2 cellular contexts compared by ENCODE assay signal in the genomic region with DNA sequence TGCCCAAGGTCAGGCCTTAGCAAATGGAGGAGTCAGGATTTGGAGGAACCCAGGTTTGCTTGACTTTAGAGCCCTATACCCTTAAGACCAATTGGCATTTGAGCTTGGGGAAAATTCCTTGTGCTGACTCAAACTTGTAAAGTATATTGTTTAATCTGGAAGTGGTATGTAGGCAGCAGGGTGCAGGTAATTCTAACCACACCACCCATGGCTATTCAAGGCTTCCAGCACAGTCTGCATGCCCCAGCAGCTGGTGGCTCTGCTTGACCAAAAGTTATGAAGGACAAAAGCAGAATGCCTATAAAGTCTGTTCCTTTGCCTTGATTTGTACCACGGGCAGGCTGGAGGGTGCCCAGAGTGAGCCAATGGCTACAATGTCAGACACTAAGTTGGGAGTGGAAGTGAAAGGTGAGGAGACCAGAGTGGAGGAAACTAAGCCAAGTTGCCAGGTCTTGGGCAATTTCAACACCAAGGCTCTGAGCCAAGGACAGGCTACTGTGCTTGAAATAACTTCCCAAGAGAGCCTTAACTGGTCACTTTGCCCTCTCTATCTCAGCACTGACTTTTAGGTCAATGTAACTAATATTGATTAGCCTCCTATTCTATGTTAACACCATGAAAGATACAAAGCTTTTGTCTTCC.
TF ChIP-seq lines count a peak whose summit lies in the region.

No MANE protein-coding gene starts in this region.

TF ChIP-seq in liver, 16 proteins besides CTCF, POLR2A, EP300 and RAD21:
- TF ChIP-seq MAX (IDR thresholded peaks at IDR 0.05) (peak; percentile 77), TAF1 (conservative IDR thresholded peaks at IDR 0.05) (no peak), GABPA (IDR thresholded peaks at IDR 0.05 in 1 of 2, conservative IDR thresholded peaks at IDR 0.05 in 1 of 2) (no peak), FOXA1 (IDR thresholded peaks at IDR 0.05) (peak; percentile 10), HNF4G (IDR thresholded peaks at IDR 0.05) (no peak), JUND (IDR thresholded peaks at IDR 0.05) (peak in 1 of 2 donors; percentile 34), REST (IDR thresholded peaks at IDR 0.05) (no peak), EGR1 (IDR thresholded peaks at IDR 0.05; ENCODE audit: low read depth in 2 of 2) (no peak), YY1 (IDR thresholded peaks at IDR 0.05) (peak; percentile 65), FOXA2 (IDR thresholded peaks at IDR 0.05) (no peak), SP1 (IDR thresholded peaks at IDR 0.05) (peak; percentile 60), RXRA (IDR thresholded peaks at IDR 0.05) (peak; percentile 69 to 82), NR2F2 (IDR thresholded peaks at IDR 0.05) (no peak), HNF4A (conservative IDR thresholded peaks at IDR 0.05) (peak; percentile 71 to 75), ATF3 (IDR thresholded peaks at IDR 0.05) (peak; percentile 37)
- TF ChIP-seq, protein P1, sequence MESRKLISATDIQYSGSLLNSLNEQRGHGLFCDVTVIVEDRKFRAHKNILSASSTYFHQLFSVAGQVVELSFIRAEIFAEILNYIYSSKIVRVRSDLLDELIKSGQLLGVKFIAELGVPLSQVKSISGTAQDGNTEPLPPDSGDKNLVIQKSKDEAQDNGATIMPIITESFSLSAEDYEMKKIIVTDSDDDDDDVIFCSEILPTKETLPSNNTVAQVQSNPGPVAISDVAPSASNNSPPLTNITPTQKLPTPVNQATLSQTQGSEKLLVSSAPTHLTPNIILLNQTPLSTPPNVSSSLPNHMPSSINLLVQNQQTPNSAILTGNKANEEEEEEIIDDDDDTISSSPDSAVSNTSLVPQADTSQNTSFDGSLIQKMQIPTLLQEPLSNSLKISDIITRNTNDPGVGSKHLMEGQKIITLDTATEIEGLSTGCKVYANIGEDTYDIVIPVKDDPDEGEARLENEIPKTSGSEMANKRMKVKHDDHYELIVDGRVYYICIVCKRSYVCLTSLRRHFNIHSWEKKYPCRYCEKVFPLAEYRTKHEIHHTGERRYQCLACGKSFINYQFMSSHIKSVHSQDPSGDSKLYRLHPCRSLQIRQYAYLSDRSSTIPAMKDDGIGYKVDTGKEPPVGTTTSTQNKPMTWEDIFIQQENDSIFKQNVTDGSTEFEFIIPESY (IDR thresholded peaks at IDR 0.05): peak; percentile 59

TF ChIP-seq in HepG2, 621 proteins besides CTCF, POLR2A, EP300 and RAD21:
- no peak for TF ChIP-seq ZNF274 (CRISPR knock-in tag; IDR thresholded peaks at IDR 0.05)
- TF ChIP-seq GABPA (IDR thresholded peaks at IDR 0.05; ENCODE audit: low read depth, low read length): no peak
- TF ChIP-seq GABPA (CRISPR knock-in tag; IDR thresholded peaks at IDR 0.05; ENCODE audit: low read depth): no peak
- TF ChIP-seq, protein P2, sequence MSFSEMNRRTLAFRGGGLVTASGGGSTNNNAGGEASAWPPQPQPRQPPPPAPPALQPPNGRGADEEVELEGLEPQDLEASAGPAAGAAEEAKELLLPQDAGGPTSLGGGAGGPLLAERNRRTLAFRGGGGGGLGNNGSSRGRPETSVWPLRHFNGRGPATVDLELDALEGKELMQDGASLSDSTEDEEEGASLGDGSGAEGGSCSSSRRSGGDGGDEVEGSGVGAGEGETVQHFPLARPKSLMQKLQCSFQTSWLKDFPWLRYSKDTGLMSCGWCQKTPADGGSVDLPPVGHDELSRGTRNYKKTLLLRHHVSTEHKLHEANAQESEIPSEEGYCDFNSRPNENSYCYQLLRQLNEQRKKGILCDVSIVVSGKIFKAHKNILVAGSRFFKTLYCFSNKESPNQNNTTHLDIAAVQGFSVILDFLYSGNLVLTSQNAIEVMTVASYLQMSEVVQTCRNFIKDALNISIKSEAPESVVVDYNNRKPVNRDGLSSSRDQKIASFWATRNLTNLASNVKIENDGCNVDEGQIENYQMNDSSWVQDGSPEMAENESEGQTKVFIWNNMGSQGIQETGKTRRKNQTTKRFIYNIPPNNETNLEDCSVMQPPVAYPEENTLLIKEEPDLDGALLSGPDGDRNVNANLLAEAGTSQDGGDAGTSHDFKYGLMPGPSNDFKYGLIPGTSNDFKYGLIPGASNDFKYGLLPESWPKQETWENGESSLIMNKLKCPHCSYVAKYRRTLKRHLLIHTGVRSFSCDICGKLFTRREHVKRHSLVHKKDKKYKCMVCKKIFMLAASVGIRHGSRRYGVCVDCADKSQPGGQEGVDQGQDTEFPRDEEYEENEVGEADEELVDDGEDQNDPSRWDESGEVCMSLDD (CRISPR knock-in tag; IDR thresholded peaks at IDR 0.05; ENCODE audit: borderline replicate concordance): no peak
- no peak for TF ChIP-seq XRCC5 (optimal IDR thresholded peaks at IDR 0.05; ENCODE audit: low read length)
TF ChIP-seq in HepG2: peak in this region for 0.
